In genomic region chr20:2873747-2874041, GRCh38 we compare ENCODE assay signal across 8 cellular contexts. TPM values are rescaled to one million over a fixed set of nuclear protein-coding genes. Genes with fewer than 3 reads are reported as not detected.
A peak's percentile ranks its signal among the peaks of the same experiment; 100 is the strongest.
DNase-seq lines count a peak whose midpoint lies in the region; ATAC-seq and TF ChIP-seq lines count a peak whose summit lies in the region.

No MANE protein-coding gene starts in this region.

- peak overlapping the region; percentile 59 for H3K4me3 ChIP-seq in GM12875 (ENCODE audit: low read depth, low read length)
- H3K4me3 ChIP-seq in OCI-LY7 (ENCODE audit: low read depth, low read length, poor library complexity, severe bottlenecking): peak overlapping the region; percentile 87
- peak overlapping the region; percentile 43 to 98 (median 77) for H3K4me3 ChIP-seq in adrenal gland
- peak overlapping the region; percentile 65 for H3K4me3 ChIP-seq in iPS-18c (ENCODE audit: insufficient read depth, low read depth, low read length)
- peak overlapping the region; percentile 81 to 95 (median 92) for H3K4me3 ChIP-seq in spleen

- 0 to 1% (median 0%) methylated on average over 1 to 29 of the region's 29 CpGs for WGBS in adrenal gland, 4 donors
- 0 to 2% (median 1%) methylated on average over 3 to 29 of the region's 29 CpGs for WGBS in spleen, 5 donors

- H3K9me2 ChIP-seq in OCI-LY7 (ENCODE audit: insufficient read depth, low read length): no peaks in the 10 kb centered on the region

- no peak for TF ChIP-seq POLR2A in adrenal gland (IDR thresholded peaks at IDR 0.05)
- TF ChIP-seq POLR2A in spleen (IDR thresholded peaks at IDR 0.05): no peak

- DNase-seq in OCI-LY7 (ENCODE audit: low spot score) (peak; percentile 74), adrenal gland (peak in 5 of 7 donors; percentile 43 to 64 (median 48)), spleen (peak; percentile 94), DMS 273 treated with DMSO at 0.1 percent for 48 hours (lab: John Stamatoyannopoulos, UW) (no peak), SIG-M5 treated with dmso at 0.1 percent for 504 hours (lab: John Stamatoyannopoulos, UW; ENCODE audit: unreplicated experiment) (no peak)

- POLR2A ChIA-PET in OCI-LY7 (lab: Charles Lee): interaction anchor here (0.7 to 1.3 kb wide), 2 partner anchors 10 to 221 kb away, joined by 3 read pairs; no protein-coding TSS in a partner anchor

- peaks cover 12% of the 10 kb centered on the region; the same call in 1 of the 2 replicates for H4K20me1 ChIP-seq in OCI-LY7 (ENCODE audit: insufficient read depth, low read length)

- H3K27me3 ChIP-seq in adrenal gland (no peaks in the 10 kb centered on the region), spleen (replicated peaks in 1 of 7) (peaks cover 0 to 14% (median 0%) of the 10 kb centered on the region in 7 donors)

- no TSS peak for BruUV-seq in OCI-LY7 (replicated peaks; lab: Mats Ljungman, UMichigan)

- CTCF ChIA-PET in OCI-LY7 (lab: Charles Lee; ENCODE audit: unreplicated experiment): no interaction called here

- H3K4me1 ChIP-seq in OCI-LY7 (ENCODE audit: insufficient read depth, low read length, poor library complexity, severe bottlenecking) (peaks cover 33% of the 10 kb centered on the region), adrenal gland (replicated peaks in 1 of 2) (peaks cover 3 to 50% of the 10 kb centered on the region in 2 donors), spleen (peaks cover 8 to 79% (median 51%) of the 10 kb centered on the region in 6 donors)

- peak overlapping the region; percentile 64 for H2AFZ ChIP-seq in OCI-LY7 (ENCODE audit: low read length)

- H3K36me3 ChIP-seq in OCI-LY7 (ENCODE audit: insufficient read depth, low read length): peaks cover 28% of the 10 kb centered on the region
- H3K36me3 ChIP-seq in adrenal gland (replicated peaks in 1 of 2): no peaks in the 10 kb centered on the region
- no peaks in the 10 kb centered on the region for H3K36me3 ChIP-seq in spleen

- no peaks in the 10 kb centered on the region for H3K9me3 ChIP-seq in OCI-LY7 (ENCODE audit: low read length)
- H3K9me3 ChIP-seq in adrenal gland (replicated peaks in 1 of 3): no peaks in the 10 kb centered on the region
- no peaks in the 10 kb centered on the region for H3K9me3 ChIP-seq in iPS-18c (ENCODE audit: control insufficient read depth, insufficient read depth, low read length)
- H3K9me3 ChIP-seq in spleen: no peaks in the 10 kb centered on the region

- intact Hi-C loops in OCI-LY7 (cut with micrococcal nuclease; ENCODE audit: unreplicated experiment) (loop anchor here (2.0 kb wide), 1 partner anchor 221 kb away; the partner anchor contains the start of gene NOP56), adrenal gland (cut with DNase I) (loop anchor here in 1 of 2 donors (10.0 kb wide), 1 partner anchor 91 kb away; no protein-coding TSS in a partner anchor), spleen (cut with DNase I; ENCODE audit: low total_unique reads) (loop anchor here (10.0 kb wide), 1 partner anchor 121 kb away; no protein-coding TSS in a partner anchor)

- peak overlapping the region; percentile 56 for H3K27ac ChIP-seq in OCI-LY7 (ENCODE audit: low read depth, low read length, poor library complexity, severe bottlenecking)
- H3K27ac ChIP-seq in adrenal gland: peak overlapping the region in 4 of 5 donors; percentile 19 to 83 (median 74)
- peak overlapping the region; percentile 58 to 94 (median 92) for H3K27ac ChIP-seq in spleen

- peak; percentile 48 for ATAC-seq in HG02678 (IDR thresholded peaks at IDR 0.05; ENCODE audit: unreplicated experiment)

- H3K4me2 ChIP-seq in OCI-LY7 (ENCODE audit: low read length): peak overlapping the region; percentile 91

- H3K79me2 ChIP-seq in OCI-LY7 (ENCODE audit: insufficient read depth, low read depth, low read length): peaks cover 48% of the 10 kb centered on the region

- TF ChIP-seq CTCF in GM12875 (IDR thresholded peaks at IDR 0.05; ENCODE audit: borderline replicate concordance, insufficient read depth, low read depth, low read length) (no peak), OCI-LY7 (conservative IDR thresholded peaks at IDR 0.05; ENCODE audit: low read length) (no peak), adrenal gland (IDR thresholded peaks at IDR 0.05) (no peak), spleen (IDR thresholded peaks at IDR 0.05 in 8 of 11, conservative IDR thresholded peaks at IDR 0.05 in 3 of 11) (no peak)

RNA-seq across cellular contexts. Expression of gene PTPRA, which starts 0.4 kb away (rescaled TPM):
- 28.1 and 33.3 TPM in 2 replicates for total RNA-seq in OCI-LY7 (2014; rRNA removed; shearing (Covaris generic))
- total RNA-seq in OCI-LY7 (2022): 47.2 and 54.9 TPM in 2 replicates
- 10 to 100 TPM; 33.5 to 62.5 (median 47.9) TPM for total RNA-seq in adrenal gland
- polyA plus RNA-seq in adrenal gland: 10 to 100 TPM; 16.3 to 94.7 (median 16.7) TPM
- 10 to 100 TPM; 47.6 to 65.5 (median 57.0) TPM for total RNA-seq in spleen
- 10 to 100 TPM; 15.3 to 17.3 (median 15.7) TPM for polyA plus RNA-seq in spleen

RNA-seq across cellular contexts. Expression of gene VPS16, which starts 33.1 kb away (rescaled TPM):
- total RNA-seq in OCI-LY7 (2014; rRNA removed; shearing (Covaris generic)): 27.0 and 32.6 TPM in 2 replicates
- total RNA-seq in OCI-LY7 (2022) (37.8 and 39.0 TPM in 2 replicates), adrenal gland (10 to 100 TPM; 28.1 to 45.0 (median 34.4) TPM), spleen (10 to 100 TPM; 32.0 to 51.3 (median 41.4) TPM)
- polyA plus RNA-seq in adrenal gland (100 to 1,000 TPM in 1 of 3 donors, 10 to 100 TPM in 2; 24.8 to 115 (median 99.8) TPM), spleen (100 to 1,000 TPM in 1 of 3 donors, 10 to 100 TPM in 2; 44.5 to 104 (median 66.4) TPM)

RNA-seq across cellular contexts. Expression of gene PCED1A, which starts 33.2 kb away (rescaled TPM):
- 6.9 and 8.4 TPM in 2 replicates for total RNA-seq in OCI-LY7 (2014; rRNA removed; shearing (Covaris generic))
- total RNA-seq in OCI-LY7 (2022): 9.8 and 10.3 TPM in 2 replicates
- total RNA-seq in adrenal gland: 10 to 100 TPM; 16.8 to 65.8 (median 46.3) TPM
- polyA plus RNA-seq in adrenal gland: 100 to 1,000 TPM in 2 of 3 donors, 1 to 10 TPM in 1; 9.6 to 244 (median 129) TPM
- 10 to 100 TPM; 38.2 to 57.5 (median 51.7) TPM for total RNA-seq in spleen
- 100 to 1,000 TPM in 2 of 3 donors, 10 to 100 TPM in 1; 66.7 to 165 (median 137) TPM for polyA plus RNA-seq in spleen

RNA-seq across cellular contexts. Expression of gene TMEM239, which starts 57.5 kb away (rescaled TPM):
- not detected in 2 replicates for total RNA-seq in OCI-LY7 (2014; rRNA removed; shearing (Covaris generic))
- total RNA-seq in OCI-LY7 (2022) (not detected in 2 replicates), adrenal gland (not detected), spleen (not detected)
- polyA plus RNA-seq in adrenal gland (under 1 TPM in 1 of 3 donors, not detected in 2; 0.08 TPM), spleen (not detected)

RNA-seq across cellular contexts. Expression of gene C20orf141, which starts 58.9 kb away (rescaled TPM):
- not detected in 2 replicates for total RNA-seq in OCI-LY7 (2014; rRNA removed; shearing (Covaris generic))
- total RNA-seq in OCI-LY7 (2022) (not detected in 2 replicates), adrenal gland (not detected), spleen (not detected)
- polyA plus RNA-seq in adrenal gland (under 1 TPM in 1 of 3 donors, not detected in 2; 0.30 TPM), spleen (not detected)

Comparison
In these comparisons a context has a peak if more than half of its experiments do, and no peak if none do; other contexts are left out.
1. DNase-seq: peak in OCI-LY7 (single experiment), adrenal gland (5 of 7) and spleen (single experiment); none in DMS 273 treated with DMSO at 0.1 percent for 48 hours (single experiment) and SIG-M5 treated with dmso at 0.1 percent for 504 hours (single experiment).
2. Peak in every context shown above with its lines, with median percentiles within 50 percentile points of each other: H3K4me3 ChIP-seq and H3K27ac ChIP-seq.